17 cellular contexts compared by ENCODE assay signal in genomic region chr7:1931248-1931950, GRCh38.
DNase-seq lines count a peak whose midpoint lies in the region; ATAC-seq and TF ChIP-seq lines count a peak whose summit lies in the region.
"Had no signal": no experiment of that assay in that cellular context is flagged by ENCODE, and none has a peak within 500 bp of the region (broad histone marks: within the 10 kb centered on the region; RNA-seq: fewer than 3 reads in every experiment).

No MANE protein-coding gene starts in this region.

- H3K9me3 ChIP-seq in OCI-LY7 (ENCODE audit: low read length), result no peaks in the 10 kb centered on the region
- H3K9me3 ChIP-seq: body of pancreas, suprapubic skin had no signal

- in situ Hi-C loops in brain microvascular endothelial cell (cut with HindIII; ENCODE audit: low pct_ligation_motif_present, low sequenced_read_pairs), result no loop called here

- no peak overlapping the region for H2AFZ ChIP-seq in OCI-LY7 (ENCODE audit: low read length)

- H3K27me3 ChIP-seq in brain microvascular endothelial cell (replicated peaks), result no peaks in the 10 kb centered on the region
- H3K27me3 ChIP-seq: body of pancreas, suprapubic skin had no signal

- H3K9me3 Mint-ChIP-seq in Calu3 (ENCODE audit: low read depth, unreplicated experiment), result no peaks in the 10 kb centered on the region
- peaks cover 0 to 3% (median 0%) of the 10 kb centered on the region in 7 donors for H3K9me3 Mint-ChIP-seq in naive B cell

- H3K4me2 ChIP-seq in OCI-LY7 (ENCODE audit: low read length), result no peak overlapping the region

- no peaks in the 10 kb centered on the region for H3K4me1 ChIP-seq in OCI-LY7 (ENCODE audit: insufficient read depth, low read length, poor library complexity, severe bottlenecking)
- H3K4me1 ChIP-seq: suprapubic skin had no signal

- CTCF ChIA-PET in Calu3 (lab: Charles Lee), result no interaction called here
- CTCF ChIA-PET in OCI-LY7 (lab: Charles Lee; ENCODE audit: unreplicated experiment), result no interaction called here

- peak overlapping the region; percentile 11 for H3K27ac Mint-ChIP-seq in Calu3 (ENCODE audit: unreplicated experiment)
- H3K27ac Mint-ChIP-seq in naive B cell, result peak overlapping the region in 5 of 6 donors; percentile 63 to 98 (median 91)

- POLR2A ChIA-PET in OCI-LY7 (lab: Charles Lee), result no interaction called here

- H3K4me3 ChIP-seq in brain microvascular endothelial cell (ENCODE audit: low read depth, low read length) (no peak overlapping the region), OCI-LY7 (ENCODE audit: low read depth, low read length, poor library complexity, severe bottlenecking) (no peak overlapping the region)
- H3K4me3 ChIP-seq: body of pancreas, suprapubic skin had no signal

- BruUV-seq in Calu3 (replicated peaks; lab: Mats Ljungman, UMichigan), result no TSS peak
- no TSS peak for BruUV-seq in OCI-LY7 (replicated peaks; lab: Mats Ljungman, UMichigan)

- H3K27ac ChIP-seq in brain microvascular endothelial cell, result no peak overlapping the region
- no peak overlapping the region for H3K27ac ChIP-seq in OCI-LY7 (ENCODE audit: low read depth, low read length, poor library complexity, severe bottlenecking)
- H3K27ac ChIP-seq: body of pancreas, suprapubic skin had no signal

- no peaks in the 10 kb centered on the region for H4K20me1 ChIP-seq in OCI-LY7 (ENCODE audit: insufficient read depth, low read length)

- no peak overlapping the region for H3K4me3 Mint-ChIP-seq in Calu3 (ENCODE audit: low read depth, unreplicated experiment)
- H3K4me3 Mint-ChIP-seq in naive B cell, result peak overlapping the region in 1 of 8 donors; percentile 25
- H3K4me3 Mint-ChIP-seq: nephron had no signal

- H3K36me3 ChIP-seq in brain microvascular endothelial cell (replicated peaks), result no peaks in the 10 kb centered on the region
- no peaks in the 10 kb centered on the region for H3K36me3 ChIP-seq in OCI-LY7 (ENCODE audit: insufficient read depth, low read length)

- DNase-seq in Calu3 (no peak), NCI-H1092 (lab: John Stamatoyannopoulos, UW) (peak; percentile 24), brain microvascular endothelial cell (peak; percentile 36), naive B cell (no peak), NCI-H69 (lab: John Stamatoyannopoulos, UW) (no peak), cerebellar nuclear complex (lab: John Stamatoyannopoulos, UW) (no peak), OCI-LY7 (ENCODE audit: low spot score) (no peak)
- DNase-seq in stimulated activated CD4-positive, alpha-beta T cell treated with anti-CD3 and anti-CD28 coated beads, Interleukin-15, amount 100 ng/mL, for 24 hours, result no peak
- DNase-seq: activated gamma-delta T cell; body of pancreas; effector CD4-positive, alpha-beta T cell; NCI-H187; NCI-H82; RPMI8226; T-helper 1 cell had no signal

- intact Hi-C loops in Calu3 (cut with micrococcal nuclease; ENCODE audit: unreplicated experiment) (no loop called here), OCI-LY7 (cut with micrococcal nuclease; ENCODE audit: unreplicated experiment) (no loop called here)

- peaks cover 16% of the 10 kb centered on the region for H3K36me3 Mint-ChIP-seq in Calu3 (ENCODE audit: insufficient read depth, unreplicated experiment)
- H3K36me3 Mint-ChIP-seq in naive B cell, result peaks cover 14 to 38% of the 10 kb centered on the region in 2 donors

- H3K79me2 ChIP-seq in OCI-LY7 (ENCODE audit: insufficient read depth, low read depth, low read length), result no peaks in the 10 kb centered on the region

- no peak for ATAC-seq in naive B cell (ENCODE audit: low read depth in 2 of 2)
- ATAC-seq: body of pancreas had no signal

- H3K27me3 Mint-ChIP-seq in Calu3 (ENCODE audit: unreplicated experiment) (no peaks in the 10 kb centered on the region), naive B cell (no peaks in the 10 kb centered on the region)

- TF ChIP-seq CTCF in Calu3 (IDR thresholded peaks at IDR 0.05; ENCODE audit: unreplicated experiment) (no peak), brain microvascular endothelial cell (IDR thresholded peaks at IDR 0.05; ENCODE audit: low read depth, low read length, missing control alignments) (no peak), OCI-LY7 (conservative IDR thresholded peaks at IDR 0.05; ENCODE audit: low read length) (no peak)

- no peaks in the 10 kb centered on the region for H3K9me2 ChIP-seq in OCI-LY7 (ENCODE audit: insufficient read depth, low read length)

- peaks cover 8% of the 10 kb centered on the region for H3K4me1 Mint-ChIP-seq in Calu3 (ENCODE audit: low read depth, unreplicated experiment)
- peaks cover 40 to 61% (median 48%) of the 10 kb centered on the region in 3 donors for H3K4me1 Mint-ChIP-seq in naive B cell

Comparison
In these comparisons a context has a peak if more than half of its experiments do, and no peak if none do; other contexts are left out.
1. DNase-seq: peak in NCI-H1092 (single experiment) and brain microvascular endothelial cell (single experiment); none in Calu3 (single experiment), naive B cell (single experiment), NCI-H69 (single experiment), cerebellar nuclear complex (0 of 2), stimulated activated CD4-positive, alpha-beta T cell treated with anti-CD3 and anti-CD28 coated beads, Interleukin-15, amount 100 ng/mL, for 24 hours (single experiment) and OCI-LY7 (single experiment).